Comparison of ENCODE assay signal across 11 cellular contexts in the genomic region with DNA sequence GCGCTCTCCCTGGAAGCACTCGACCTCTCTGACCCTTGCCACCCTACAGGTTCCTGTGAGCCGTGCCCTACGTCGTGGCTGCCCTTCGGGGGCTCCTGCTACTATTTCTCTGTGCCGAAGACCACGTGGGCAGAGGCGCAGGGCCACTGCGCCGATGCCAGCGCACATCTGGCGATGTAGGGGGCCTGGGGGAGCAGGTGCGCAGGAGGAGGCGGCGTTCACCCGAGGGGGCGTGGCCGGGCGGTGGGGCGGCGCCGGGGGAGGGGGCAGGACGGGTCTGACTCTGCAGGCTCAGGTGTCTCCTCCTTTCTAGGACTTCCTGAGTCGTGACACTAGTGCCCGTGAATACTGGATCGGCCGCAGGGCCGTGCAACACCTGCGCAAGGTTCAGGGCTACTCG. TPM values are rescaled to one million over a fixed set of nuclear protein-coding genes. Genes with fewer than 3 reads are reported as not detected.
A peak's percentile ranks its signal among the peaks of the same experiment; 100 is the strongest.
DNase-seq lines count a peak whose midpoint lies in the region; ATAC-seq and TF ChIP-seq lines count a peak whose summit lies in the region.
"Had no signal": no experiment of that assay in that cellular context is flagged by ENCODE, and none has a peak within 500 bp of the region (broad histone marks: within the 10 kb centered on the region; RNA-seq: fewer than 3 reads in every experiment).

No MANE protein-coding gene starts in this region.

- no peaks in the 10 kb centered on the region for H3K79me1 ChIP-seq in mesendoderm (ENCODE audit: low read length)

- WGBS in mesendoderm (ENCODE audit: extremely low coverage, insufficient coverage, low lambda C conversion rate): no CpG with 5 or more reads among the region's 31 CpGs
- 20% methylated on average over 23 of the region's 31 CpGs for WGBS in smooth muscle cell (ENCODE audit: low lambda C conversion rate)

- H3K27ac Mint-ChIP-seq in activated naive CD4-positive, alpha-beta T cell treated with anti-CD3 and anti-CD28 coated beads, Interleukin-2, amount 50 U/mL, for 72 hours: no peak overlapping the region

- H3K56ac ChIP-seq in mesendoderm (ENCODE audit: low read length): no peak overlapping the region

- H3K36me3 Mint-ChIP-seq in activated naive CD4-positive, alpha-beta T cell treated with anti-CD3 and anti-CD28 coated beads, Interleukin-2, amount 50 U/mL, for 72 hours: peaks cover 0 to 8% of the 10 kb centered on the region in 2 donors

- peaks cover 0 to 6% of the 10 kb centered on the region in 2 donors for H3K9me3 Mint-ChIP-seq in activated naive CD4-positive, alpha-beta T cell treated with anti-CD3 and anti-CD28 coated beads, Interleukin-2, amount 50 U/mL, for 72 hours

- no peak overlapping the region for H3K23ac ChIP-seq in mesendoderm (ENCODE audit: low read length)

- no peak overlapping the region for H4K5ac ChIP-seq in mesendoderm (ENCODE audit: low read length)

- no peak overlapping the region for H2BK120ac ChIP-seq in mesendoderm (ENCODE audit: low read depth, low read length)

- H3K4ac ChIP-seq in mesendoderm (ENCODE audit: low read depth, low read length): no peak overlapping the region

- H3K4me3 ChIP-seq in BLaER1 treated with 17β-estradiol and CSF1 and Interleukin-3, amounts not matched to agents 10 nM and 100 nM: peak overlapping the region in 1 of 10 experiments; percentile 24; a peak in 1 of 20 replicates
- H3K4me3 ChIP-seq in mesendoderm (ENCODE audit: low read length) (no peak overlapping the region), smooth muscle cell (no peak overlapping the region)

- no peak overlapping the region for H2AK5ac ChIP-seq in mesendoderm (ENCODE audit: low read length)

- peaks cover 2 to 23% (median 11%) of the 10 kb centered on the region in 10 experiments; a peak in 14 of 20 replicates for H3K4me1 ChIP-seq in BLaER1 treated with 17β-estradiol and CSF1 and Interleukin-3, amounts not matched to agents 10 nM and 100 nM
- H3K4me1 ChIP-seq in mesendoderm (ENCODE audit: control insufficient read depth, low read depth, low read length) (no peaks in the 10 kb centered on the region), smooth muscle cell (ENCODE audit: low read depth) (no peaks in the 10 kb centered on the region)

- H3K36me3 ChIP-seq in BLaER1 treated with 17β-estradiol and CSF1 and Interleukin-3, amounts not matched to agents 10 nM and 100 nM: no peaks in the 10 kb centered on the region
- H3K36me3 ChIP-seq in mesendoderm (ENCODE audit: control insufficient read depth, insufficient read depth, low read length): no peaks in the 10 kb centered on the region
- H3K36me3 ChIP-seq in smooth muscle cell (ENCODE audit: low read depth): no peaks in the 10 kb centered on the region

- no peak for TF ChIP-seq CTCF in smooth muscle cell (IDR thresholded peaks at IDR 0.05; ENCODE audit: borderline replicate concordance, insufficient read depth, poor library complexity, severe bottlenecking)

- H3K27me3 ChIP-seq in BLaER1 treated with 17β-estradiol and CSF1 and Interleukin-3, amounts not matched to agents 10 nM and 100 nM: peaks cover 36 to 49% (median 45%) of the 10 kb centered on the region in 11 experiments
- H3K27me3 ChIP-seq in mesendoderm (ENCODE audit: insufficient read depth, low read length, poor library complexity) (peaks cover 21% of the 10 kb centered on the region), smooth muscle cell (ENCODE audit: low read depth) (peaks cover 27% of the 10 kb centered on the region)

- no peak overlapping the region for H2AFZ ChIP-seq in smooth muscle cell (ENCODE audit: low read depth)

- no peak overlapping the region for H4K8ac ChIP-seq in mesendoderm (ENCODE audit: low read depth, low read length)

- H2BK5ac ChIP-seq in mesendoderm (ENCODE audit: low read length): no peak overlapping the region

- DNase-seq in NAMALWA (ENCODE audit: low spot score) (peak; percentile 51), mesendoderm (peak; percentile 19), smooth muscle cell (lab: John Stamatoyannopoulos, UW; ENCODE audit: unreplicated experiment) (no peak), HT-29 (ENCODE audit: low spot score) (no peak)
- no peak for DNase-seq in activated naive CD4-positive, alpha-beta T cell treated with anti-CD3 and anti-CD28 coated beads, Interleukin-2, amount 50 U/mL, for 72 hours (ENCODE audit: low spot score in 2 of 2)
- DNase-seq: Kasumi-1 had no signal

- H3K4me2 ChIP-seq in BLaER1 treated with 17β-estradiol and CSF1 and Interleukin-3, amounts not matched to agents 10 nM and 100 nM: peak overlapping the region in 10 of 11 experiments; percentile 7 to 47 (median 31); a peak in 13 of 22 replicates
- H3K4me2 ChIP-seq in mesendoderm (ENCODE audit: low read length) (no peak overlapping the region), smooth muscle cell (no peak overlapping the region)

- peak; percentile 16 to 55 for ATAC-seq in activated naive CD4-positive, alpha-beta T cell treated with anti-CD3 and anti-CD28 coated beads, Interleukin-2, amount 50 U/mL, for 72 hours
- no peak for ATAC-seq in GM19467 (IDR thresholded peaks at IDR 0.05; ENCODE audit: unreplicated experiment)
- no peak for ATAC-seq in GM18873 (IDR thresholded peaks at IDR 0.05; ENCODE audit: low FRiP score, unreplicated experiment)

- H3K9ac ChIP-seq in BLaER1 treated with 17β-estradiol and CSF1 and Interleukin-3, amounts not matched to agents 10 nM and 100 nM: no peak overlapping the region
- H3K9ac ChIP-seq in mesendoderm (ENCODE audit: low read length) (no peak overlapping the region), smooth muscle cell (ENCODE audit: low read depth) (no peak overlapping the region)

- H3K79me2 ChIP-seq in mesendoderm (ENCODE audit: control insufficient read depth, insufficient read depth, low read length) (no peaks in the 10 kb centered on the region), smooth muscle cell (ENCODE audit: low read depth) (no peaks in the 10 kb centered on the region)

- no peak overlapping the region for H3K18ac ChIP-seq in mesendoderm (ENCODE audit: low read length)

- H3K9me3 ChIP-seq in BLaER1 treated with 17β-estradiol and CSF1 and Interleukin-3, amounts not matched to agents 10 nM and 100 nM (replicated peaks in 1 of 11): peaks cover 6 to 43% (median 23%) of the 10 kb centered on the region in 11 experiments; a peak in 20 of 22 replicates
- H3K9me3 ChIP-seq in smooth muscle cell (replicated peaks; ENCODE audit: low read depth): no peaks in the 10 kb centered on the region

- H3K27ac ChIP-seq in BLaER1 treated with 17β-estradiol and CSF1 and Interleukin-3, amounts not matched to agents 10 nM and 100 nM: no peak overlapping the region
- no peak overlapping the region for H3K27ac ChIP-seq in mesendoderm (ENCODE audit: low read depth, low read length)
- no peak overlapping the region for H3K27ac ChIP-seq in smooth muscle cell (ENCODE audit: low read depth)
- H3K27ac ChIP-seq: epithelial cell of prostate had no signal

- no peak overlapping the region for H2BK15ac ChIP-seq in mesendoderm (replicated peaks; ENCODE audit: low read depth)

- H3F3A ChIP-seq in smooth muscle cell (ENCODE audit: low read depth): peaks cover under 1% of the 10 kb centered on the region

- no peaks in the 10 kb centered on the region; a peak in 1 of 22 replicates for H4K20me1 ChIP-seq in BLaER1 treated with 17β-estradiol and CSF1 and Interleukin-3, amounts not matched to agents 10 nM and 100 nM
- H4K20me1 ChIP-seq in smooth muscle cell (ENCODE audit: low read depth): no peaks in the 10 kb centered on the region

RNA-seq across cellular contexts. Expression of a gene that starts 26.4 kb away (rescaled TPM):
- not detected for total RNA-seq in activated naive CD4-positive, alpha-beta T cell treated with anti-CD3 and anti-CD28 coated beads, Interleukin-2, amount 50 U/mL, for 72 hours
- polyA plus RNA-seq in mesendoderm (2013, experiment 1 of 2): not detected
- polyA plus RNA-seq in mesendoderm (2013, experiment 2 of 2): not detected
- total RNA-seq in smooth muscle cell: not detected in 2 replicates
- not detected in 2 replicates for polyA plus RNA-seq in smooth muscle cell
- not detected in 2 replicates for total RNA-seq in HT-29 (2014; rRNA removed; shearing (Covaris generic))
- total RNA-seq: lower leg skin had no signal

RNA-seq across cellular contexts. Expression of a gene that starts 40.6 kb away (rescaled TPM):
- 1 to 10 TPM; 4.6 to 7.8 TPM for total RNA-seq in activated naive CD4-positive, alpha-beta T cell treated with anti-CD3 and anti-CD28 coated beads, Interleukin-2, amount 50 U/mL, for 72 hours
- polyA plus RNA-seq in mesendoderm (2013, experiment 1 of 2): 1.5 TPM
- 1.5 TPM for polyA plus RNA-seq in mesendoderm (2013, experiment 2 of 2)
- 8.8 and 10.9 TPM in 2 replicates for total RNA-seq in smooth muscle cell
- polyA plus RNA-seq in smooth muscle cell: 15.9 and 21.2 TPM in 2 replicates
- total RNA-seq in HT-29 (2014; rRNA removed; shearing (Covaris generic)): 4.0 and 4.4 TPM in 2 replicates

RNA-seq across cellular contexts. Expression of a gene that starts 42.1 kb away (rescaled TPM):
- not detected for total RNA-seq in activated naive CD4-positive, alpha-beta T cell treated with anti-CD3 and anti-CD28 coated beads, Interleukin-2, amount 50 U/mL, for 72 hours
- 0.07 TPM for polyA plus RNA-seq in mesendoderm (2013, experiment 1 of 2)
- 0.06 TPM for polyA plus RNA-seq in mesendoderm (2013, experiment 2 of 2)
- total RNA-seq in smooth muscle cell: not detected in 2 replicates
- polyA plus RNA-seq in smooth muscle cell: not detected in 2 replicates
- total RNA-seq in HT-29 (2014; rRNA removed; shearing (Covaris generic)): not detected in 2 replicates

RNA-seq across cellular contexts. Expression of a gene that starts 57.5 kb away (rescaled TPM):
- total RNA-seq in activated naive CD4-positive, alpha-beta T cell treated with anti-CD3 and anti-CD28 coated beads, Interleukin-2, amount 50 U/mL, for 72 hours: not detected
- polyA plus RNA-seq in mesendoderm (2013, experiment 1 of 2): 0.03 TPM
- polyA plus RNA-seq in mesendoderm (2013, experiment 2 of 2): 0.07 TPM
- total RNA-seq in smooth muscle cell: not detected in 2 replicates
- polyA plus RNA-seq in smooth muscle cell: not detected in 2 replicates
- total RNA-seq in HT-29 (2014; rRNA removed; shearing (Covaris generic)): not detected in 2 replicates

Comparison
In these comparisons a context has a peak if more than half of its experiments do, and no peak if none do; other contexts are left out.
1. H3K4me2 ChIP-seq: peak in BLaER1 treated with 17β-estradiol and CSF1 and Interleukin-3, amounts not matched to agents 10 nM and 100 nM (10 of 11); none in mesendoderm (single experiment) and smooth muscle cell (single experiment).
2. DNase-seq: peak in NAMALWA (single experiment) and mesendoderm (single experiment); none in activated naive CD4-positive, alpha-beta T cell treated with anti-CD3 and anti-CD28 coated beads, Interleukin-2, amount 50 U/mL, for 72 hours (0 of 2), smooth muscle cell (single experiment) and HT-29 (single experiment).
3. ATAC-seq: peak in activated naive CD4-positive, alpha-beta T cell treated with anti-CD3 and anti-CD28 coated beads, Interleukin-2, amount 50 U/mL, for 72 hours (2 of 2); none in GM19467 (single experiment) and GM18873 (single experiment).